In genomic region chr15:95368211-95368610, GRCh38 we compare ENCODE assay signal across 1 cellular context.
TF ChIP-seq lines count a peak whose summit lies in the region.

No MANE protein-coding gene starts in this region.

TF ChIP-seq in SK-N-SH, 30 proteins besides CTCF, POLR2A, EP300 and RAD21 (continued from another document):
- TF ChIP-seq PBX3 (IDR thresholded peaks at IDR 0.05) (no peak), MXI1 (IDR thresholded peaks at IDR 0.05; ENCODE audit: low read depth, low read length) (no peak), TAF1 (IDR thresholded peaks at IDR 0.05; ENCODE audit: borderline replicate concordance, low read depth, low read length) (no peak)
